11 cellular contexts compared by ENCODE assay signal in genomic region chr17:31491794-31492171, GRCh38.
DNase-seq lines count a peak whose midpoint lies in the region; ATAC-seq, FAIRE-seq and TF ChIP-seq lines count a peak whose summit lies in the region.
"Had no signal": no experiment of that assay in that cellular context is flagged by ENCODE, and none has a peak within 500 bp of the region (broad histone marks: within the 10 kb centered on the region; RNA-seq: fewer than 3 reads in every experiment).

No MANE protein-coding gene starts in this region.

- peak overlapping the region; percentile 79 to 99 (median 97) for H3K27ac Mint-ChIP-seq in CD8-positive, alpha-beta memory T cell
- no peak overlapping the region for H3K27ac Mint-ChIP-seq in Calu3 (ENCODE audit: unreplicated experiment)

- POLR2A ChIA-PET in CD8-positive, alpha-beta memory T cell (lab: Charles Lee): interaction anchor here (0.6 to 4.9 kb wide), 2 partner anchors 17 to 24 kb away, joined by 3 to 39 read pairs; no protein-coding TSS in a partner anchor

- ATAC-seq in body of pancreas: no peak

- H3K4me3 Mint-ChIP-seq in CD8-positive, alpha-beta memory T cell: peak overlapping the region; percentile 26 to 91 (median 79)
- H3K4me3 Mint-ChIP-seq in Calu3 (ENCODE audit: low read depth, unreplicated experiment): no peak overlapping the region

- no peaks in the 10 kb centered on the region for H3K36me3 ChIP-seq in CD8-positive, alpha-beta memory T cell (ENCODE audit: insufficient read depth, low read length)
- H3K36me3 ChIP-seq in body of pancreas (replicated peaks in 1 of 2; ENCODE audit: insufficient read depth in 1 of 2, low read depth in 2 of 2): no peaks in the 10 kb centered on the region
- H3K36me3 ChIP-seq in neutrophil: no peaks in the 10 kb centered on the region

- H3K4me1 Mint-ChIP-seq in CD8-positive, alpha-beta memory T cell: peaks cover 79 to 89% (median 86%) of the 10 kb centered on the region in 3 donors
- H3K4me1 Mint-ChIP-seq in Calu3 (ENCODE audit: low read depth, unreplicated experiment): peaks cover 51% of the 10 kb centered on the region

- FAIRE-seq in HTR-8/SVneo (lab: Jason Lieb, UNC): peak; percentile 70
- FAIRE-seq: frontal cortex had no signal

- H3K27ac ChIP-seq in CD8-positive, alpha-beta memory T cell (ENCODE audit: low read depth, low read length): no peak overlapping the region
- H3K27ac ChIP-seq in body of pancreas: peak overlapping the region; percentile 66 to 99 (median 94)
- peak overlapping the region; percentile 98 for H3K27ac ChIP-seq in neutrophil

- no peaks in the 10 kb centered on the region for H3K27me3 ChIP-seq in CD8-positive, alpha-beta memory T cell (ENCODE audit: insufficient read depth, low read length, poor library complexity, severe bottlenecking)
- no peaks in the 10 kb centered on the region for H3K27me3 ChIP-seq in body of pancreas
- peaks cover 3% of the 10 kb centered on the region for H3K27me3 ChIP-seq in neutrophil

- whole genome bisulfite sequencing in body of pancreas, 2 donors: 30 to 38% methylated on average over 7 to 13 of the region's 13 CpGs

- CTCF ChIA-PET in CD8-positive, alpha-beta memory T cell (lab: Charles Lee): no interaction called here
- CTCF ChIA-PET in Calu3 (lab: Charles Lee): no interaction called here

- H3K9me3 Mint-ChIP-seq in CD8-positive, alpha-beta memory T cell: no peaks in the 10 kb centered on the region
- H3K9me3 Mint-ChIP-seq in Calu3 (ENCODE audit: low read depth, unreplicated experiment): no peaks in the 10 kb centered on the region

- no peak for TF ChIP-seq POLR2A in body of pancreas (IDR thresholded peaks at IDR 0.05)

- no peaks in the 10 kb centered on the region for H3K27me3 Mint-ChIP-seq in CD8-positive, alpha-beta memory T cell
- no peaks in the 10 kb centered on the region for H3K27me3 Mint-ChIP-seq in Calu3 (ENCODE audit: unreplicated experiment)

- no TSS peak for BruUV-seq in Calu3 (replicated peaks; lab: Mats Ljungman, UMichigan)

- no peaks in the 10 kb centered on the region for H3K9me3 ChIP-seq in CD8-positive, alpha-beta memory T cell (ENCODE audit: low read length)
- H3K9me3 ChIP-seq in body of pancreas (no peaks in the 10 kb centered on the region), neutrophil (no peaks in the 10 kb centered on the region)

- no peak for DNase-seq in CD8-positive, alpha-beta memory T cell
- DNase-seq in HTR-8/SVneo (ENCODE audit: insufficient read length, low spot score) (no peak), body of pancreas (peak; percentile 72 to 88 (median 84)), NCI-H187 (lab: John Stamatoyannopoulos, UW) (no peak), Calu3 (no peak), hypothalamus (lab: John Stamatoyannopoulos, UW) (no peak)
- DNase-seq: DND-41, NCI-H1417 treated with DMSO at 0.1 percent for 48 hours, T1000 had no signal

- H3K4me3 ChIP-seq in CD8-positive, alpha-beta memory T cell (ENCODE audit: low read length): peak overlapping the region; percentile 21
- H3K4me3 ChIP-seq in body of pancreas (no peak overlapping the region), neutrophil (ENCODE audit: low read depth in 1 of 2, low read length in 1 of 2) (peak overlapping the region; percentile 86 to 92)

- TF ChIP-seq CTCF in body of pancreas (IDR thresholded peaks at IDR 0.05) (no peak), neutrophil (IDR thresholded peaks at IDR 0.05) (no peak), Calu3 (IDR thresholded peaks at IDR 0.05; ENCODE audit: unreplicated experiment) (no peak)

- H3K4me1 ChIP-seq in CD8-positive, alpha-beta memory T cell (ENCODE audit: insufficient read depth, low read length): peaks cover 84% of the 10 kb centered on the region
- H3K4me1 ChIP-seq in body of pancreas (peaks cover 83% of the 10 kb centered on the region), neutrophil (ENCODE audit: control insufficient read depth in 1 of 2, insufficient read depth in 1 of 2, low read depth in 1 of 2, low read length in 1 of 2) (peaks cover 90 to 91% of the 10 kb centered on the region in 2 experiments)

- intact Hi-C loops in body of pancreas (cut with DNase I) (no loop called here), Calu3 (cut with micrococcal nuclease; ENCODE audit: unreplicated experiment) (no loop called here)

- H3K36me3 Mint-ChIP-seq in CD8-positive, alpha-beta memory T cell: peaks cover 0 to 6% (median 0%) of the 10 kb centered on the region in 3 donors
- peaks cover 24% of the 10 kb centered on the region for H3K36me3 Mint-ChIP-seq in Calu3 (ENCODE audit: insufficient read depth, unreplicated experiment)

Comparison
In these comparisons a context has a peak if more than half of its experiments do, and no peak if none do; other contexts are left out.
1. DNase-seq: peak in body of pancreas (4 of 4); none in CD8-positive, alpha-beta memory T cell (0 of 5), HTR-8/SVneo (single experiment), NCI-H187 (0 of 2), Calu3 (single experiment) and hypothalamus (0 of 51).
2. H3K4me3 ChIP-seq: peak in CD8-positive, alpha-beta memory T cell (single experiment) and neutrophil (2 of 2); none in body of pancreas (0 of 2).